ENCODE assay signal across 21 cellular contexts in genomic region chr17:50764860-50765259, GRCh38. TPM values are rescaled to one million over a fixed set of nuclear protein-coding genes. Genes with fewer than 3 reads are reported as not detected.
DNase-seq lines count a peak whose midpoint lies in the region; ATAC-seq and TF ChIP-seq lines count a peak whose summit lies in the region.
"Had no signal": no experiment of that assay in that cellular context is flagged by ENCODE, and none has a peak within 500 bp of the region (broad histone marks: within the 10 kb centered on the region; RNA-seq: fewer than 3 reads in every experiment).

No MANE protein-coding gene starts in this region.

- no peaks in the 10 kb centered on the region for H3K27me3 ChIP-seq in DOHH2 (ENCODE audit: control insufficient read depth, low read length)
- H3K27me3 ChIP-seq in endodermal cell (ENCODE audit: control insufficient read depth, insufficient read depth, low read length, poor library complexity, severe bottlenecking): no peaks in the 10 kb centered on the region
- no peaks in the 10 kb centered on the region for H3K27me3 ChIP-seq in neutrophil
- no peaks in the 10 kb centered on the region for H3K27me3 ChIP-seq in SJCRH30

- H3K9me3 Mint-ChIP-seq in endodermal cell: no peaks in the 10 kb centered on the region
- H3K9me3 Mint-ChIP-seq: GM23338 had no signal

- H3K79me2 ChIP-seq in DOHH2 (ENCODE audit: control insufficient read depth, low read length) (no peaks in the 10 kb centered on the region), OCI-LY7 (ENCODE audit: insufficient read depth, low read depth, low read length) (no peaks in the 10 kb centered on the region)

- POLR2A ChIA-PET in OCI-LY7 (lab: Charles Lee): interaction anchor here (1.2 to 1.7 kb wide), 2 partner anchors 8 to 20 kb away, joined by 3 to 4 read pairs; no protein-coding TSS in a partner anchor

- H3K9me2 ChIP-seq in DOHH2 (replicated peaks; ENCODE audit: control insufficient read depth, low read length): no peaks in the 10 kb centered on the region
- no peaks in the 10 kb centered on the region for H3K9me2 ChIP-seq in OCI-LY7 (ENCODE audit: insufficient read depth, low read length)

- no peak for TF ChIP-seq CTCF in DOHH2 (IDR thresholded peaks at IDR 0.05; ENCODE audit: low read depth, low read length, poor library complexity, severe bottlenecking)
- no peak for TF ChIP-seq CTCF in OCI-LY7 (conservative IDR thresholded peaks at IDR 0.05; ENCODE audit: low read length)
- no peak for TF ChIP-seq CTCF in endodermal cell (conservative IDR thresholded peaks at IDR 0.05)
- no peak for TF ChIP-seq CTCF in neutrophil (IDR thresholded peaks at IDR 0.05)

- H3K4me3 Mint-ChIP-seq in endodermal cell: no peak overlapping the region
- H3K4me3 Mint-ChIP-seq: GM23338 had no signal

- H3K9me3 ChIP-seq in DOHH2 (ENCODE audit: control insufficient read depth, insufficient read depth, low read length) (no peaks in the 10 kb centered on the region), OCI-LY7 (ENCODE audit: low read length) (no peaks in the 10 kb centered on the region), endodermal cell (ENCODE audit: control insufficient read depth, low read length) (no peaks in the 10 kb centered on the region), neutrophil (no peaks in the 10 kb centered on the region), SJCRH30 (replicated peaks) (no peaks in the 10 kb centered on the region)
- H3K9me3 ChIP-seq: mucosa of descending colon, thoracic aorta had no signal

- H3K27ac ChIP-seq in DOHH2 (ENCODE audit: low read depth, low read length) (no peak overlapping the region), OCI-LY7 (ENCODE audit: low read depth, low read length, poor library complexity, severe bottlenecking) (no peak overlapping the region), endodermal cell (ENCODE audit: low read depth, low read length) (peak overlapping the region; percentile 69), neutrophil (peak overlapping the region; percentile 50), SJCRH30 (no peak overlapping the region)
- H3K27ac ChIP-seq: epithelial cell of prostate, KMS-11 had no signal

- peak overlapping the region; percentile 72 for H2AFZ ChIP-seq in OCI-LY7 (ENCODE audit: low read length)

- no peak for DNase-seq in OCI-LY7 (ENCODE audit: low spot score)
- peak; percentile 40 for DNase-seq in endodermal cell
- DNase-seq in SJCRH30: no peak
- DNase-seq in HuH-7 (ENCODE audit: low spot score): no peak
- DNase-seq in amygdala (lab: John Stamatoyannopoulos, UW): no peak
- DNase-seq: activated gamma-delta T cell; left cardiac atrium; NCI-H1092 treated with DMSO at 0.1 percent for 48 hours; stimulated activated CD4-positive, alpha-beta T cell treated with anti-CD3 and anti-CD28 coated beads, Interleukin-4, amount 100 ng/mL, for 1 hour; T-helper 1 cell had no signal

- H3K36me3 ChIP-seq in DOHH2 (ENCODE audit: control insufficient read depth, low read length): no peaks in the 10 kb centered on the region
- no peaks in the 10 kb centered on the region for H3K36me3 ChIP-seq in OCI-LY7 (ENCODE audit: insufficient read depth, low read length)
- H3K36me3 ChIP-seq in endodermal cell (ENCODE audit: control insufficient read depth, insufficient read depth, low read length): no peaks in the 10 kb centered on the region
- H3K36me3 ChIP-seq in neutrophil: no peaks in the 10 kb centered on the region
- no peaks in the 10 kb centered on the region for H3K36me3 ChIP-seq in SJCRH30
- H3K36me3 ChIP-seq: thoracic aorta had no signal

- peaks cover 27% of the 10 kb centered on the region for H3K4me1 Mint-ChIP-seq in endodermal cell

- H3K4me1 ChIP-seq in DOHH2 (ENCODE audit: control insufficient read depth, low read length): peaks cover 36% of the 10 kb centered on the region
- peaks cover 36% of the 10 kb centered on the region for H3K4me1 ChIP-seq in OCI-LY7 (ENCODE audit: insufficient read depth, low read length, poor library complexity, severe bottlenecking)
- peaks cover 12% of the 10 kb centered on the region for H3K4me1 ChIP-seq in endodermal cell (ENCODE audit: control insufficient read depth, insufficient read depth, low read length)
- peaks cover 8 to 23% of the 10 kb centered on the region in 2 experiments for H3K4me1 ChIP-seq in neutrophil (ENCODE audit: control insufficient read depth in 1 of 2, insufficient read depth in 1 of 2, low read depth in 1 of 2, low read length in 1 of 2)
- no peaks in the 10 kb centered on the region; the same call in 1 of the 2 replicates for H3K4me1 ChIP-seq in SJCRH30

- intact Hi-C loops in OCI-LY7 (cut with micrococcal nuclease; ENCODE audit: unreplicated experiment): loop anchor here (10.0 kb wide), 1 partner anchor 220 kb away; the partner anchor contains the start of gene SPATA20

- no TSS peak for BruUV-seq in OCI-LY7 (replicated peaks; lab: Mats Ljungman, UMichigan)

- CTCF ChIA-PET in OCI-LY7 (lab: Charles Lee; ENCODE audit: unreplicated experiment): interaction anchor here (0.5 kb wide), 1 partner anchor 180 kb away, joined by 4 read pairs; no protein-coding TSS in a partner anchor

- 60 to 95% methylated on average over 1 to 2 of the region's 3 CpGs for WGBS in endodermal cell (ENCODE audit: insufficient coverage in 1 of 2, insufficient read length in 1 of 2), 2 experiments

- H3K27ac Mint-ChIP-seq in endodermal cell: no peak overlapping the region

- 0 out of 2 replicates have a peak, but pooled peaks cover 2% of the 10 kb centered on the region for H3F3A ChIP-seq in DOHH2 (ENCODE audit: control insufficient read depth, insufficient read depth)

- peaks cover 2% of the 10 kb centered on the region for H3K27me3 Mint-ChIP-seq in endodermal cell (ENCODE audit: insufficient read depth)

- H3K4me3 ChIP-seq in DOHH2 (ENCODE audit: low read length) (no peak overlapping the region), OCI-LY7 (ENCODE audit: low read depth, low read length, poor library complexity, severe bottlenecking) (peak overlapping the region; percentile 16), endodermal cell (ENCODE audit: low read length) (no peak overlapping the region), neutrophil (ENCODE audit: low read depth in 1 of 2, low read length in 1 of 2) (no peak overlapping the region), SJCRH30 (no peak overlapping the region)
- H3K4me3 ChIP-seq: GM23338, mucosa of descending colon had no signal

- ATAC-seq in GM18909 (IDR thresholded peaks at IDR 0.05; ENCODE audit: poor library complexity, unreplicated experiment): no peak
- ATAC-seq: GM23338 had no signal

- H3K36me3 Mint-ChIP-seq in endodermal cell (ENCODE audit: low read depth): no peaks in the 10 kb centered on the region

- H3K9ac ChIP-seq in endodermal cell (ENCODE audit: extremely low read depth, low read length, poor library complexity, severe bottlenecking): no peak overlapping the region
- H3K9ac ChIP-seq: KMS-11 had no signal

- H4K20me1 ChIP-seq in DOHH2 (ENCODE audit: control insufficient read depth, insufficient read depth, low read depth, low read length) (no peaks in the 10 kb centered on the region), OCI-LY7 (ENCODE audit: insufficient read depth, low read length) (no peaks in the 10 kb centered on the region)

- H3K4me2 ChIP-seq in DOHH2 (ENCODE audit: low read length) (peak overlapping the region; percentile 46), OCI-LY7 (ENCODE audit: low read length) (peak overlapping the region; percentile 56)
- H3K4me2 ChIP-seq: GM23338, KMS-11 had no signal

RNA-seq across cellular contexts. Expression of gene ANKRD40CL, which starts 2.5 kb away (rescaled TPM):
- 0.18 TPM in 1 of 2 replicates, not detected in the other for total RNA-seq in OCI-LY7 (2014; rRNA removed; shearing (Covaris generic))
- not detected in 2 replicates for total RNA-seq in OCI-LY7 (2022)
- total RNA-seq in endodermal cell: not detected
- not detected for polyA plus RNA-seq in endodermal cell (2013, experiment 1 of 2)
- polyA plus RNA-seq in endodermal cell (2013, experiment 2 of 2): not detected
- total RNA-seq in SJCRH30 (2014; rRNA removed; shearing (Covaris generic)): not detected in 2 replicates
- total RNA-seq: aorta, frontal cortex, GM23338, left cardiac atrium, skeletal muscle tissue, thoracic aorta had no signal
- polyA plus RNA-seq: GM23338 had no signal

RNA-seq across cellular contexts. Expression of gene LUC7L3, which starts 45.5 kb away (rescaled TPM):
- total RNA-seq in OCI-LY7 (2014; rRNA removed; shearing (Covaris generic)): 109 and 190 TPM in 2 replicates
- total RNA-seq in OCI-LY7 (2022) (190 and 206 TPM in 2 replicates), endodermal cell (100 to 1,000 TPM; 122 to 169 TPM)
- polyA plus RNA-seq in endodermal cell (2013, experiment 1 of 2): 252 TPM
- polyA plus RNA-seq in endodermal cell (2013, experiment 2 of 2): 214 TPM
- 54.9 and 84.7 TPM in 2 replicates for total RNA-seq in SJCRH30 (2014; rRNA removed; shearing (Covaris generic))

RNA-seq across cellular contexts. Expression of gene ANKRD40, which starts 57.1 kb away (rescaled TPM):
- 25.7 and 27.7 TPM in 2 replicates for total RNA-seq in OCI-LY7 (2014; rRNA removed; shearing (Covaris generic))
- 47.9 and 50.4 TPM in 2 replicates for total RNA-seq in OCI-LY7 (2022)
- 10 to 100 TPM; 44.9 to 60.3 TPM for total RNA-seq in endodermal cell
- polyA plus RNA-seq in endodermal cell (2013, experiment 1 of 2): 38.1 TPM
- polyA plus RNA-seq in endodermal cell (2013, experiment 2 of 2): 37.3 TPM
- total RNA-seq in SJCRH30 (2014; rRNA removed; shearing (Covaris generic)): 42.3 and 48.1 TPM in 2 replicates

Comparison
In these comparisons a context has a peak if more than half of its experiments do, and no peak if none do; other contexts are left out.
1. H3K27ac ChIP-seq: peak in endodermal cell (single experiment) and neutrophil (single experiment); none in DOHH2 (single experiment), OCI-LY7 (single experiment) and SJCRH30 (single experiment).